19 cellular contexts compared by ENCODE assay signal in genomic region chr17:50022463-50023130, GRCh38. TPM values are rescaled to one million over a fixed set of nuclear protein-coding genes. Genes with fewer than 3 reads are reported as not detected.
"Had no signal": no experiment of that assay in that cellular context is flagged by ENCODE, and none has a peak within 500 bp of the region (broad histone marks: within the 10 kb centered on the region; RNA-seq: fewer than 3 reads in every experiment).

No MANE protein-coding gene starts in this region.

- H3K4me3 ChIP-seq: coronary artery, esophagus squamous epithelium, lung, psoas muscle, sigmoid colon, SK-N-MC, stomach, testis had no signal

- H3K4me1 ChIP-seq: testis had no signal

- DNase-seq: activated CD4-positive, alpha-beta T cell treated with anti-CD3 and anti-CD28 coated beads for 1 hour; activated CD4-positive, alpha-beta T cell treated with anti-CD3 and anti-CD28 coated beads, Interleukin-2, amount 50 U/mL, for 4 hours; activated naive CD4-positive, alpha-beta T cell treated with anti-CD3 and anti-CD28 coated beads, Interleukin-2, amount 50 U/mL, for 16 hours; activated T-cell treated with anti-CD3 and anti-CD28 coated beads, Interleukin-2, amount 50 U/mL, for 24 hours; caudate nucleus; esophagus squamous epithelium; foreskin fibroblast; naive thymus-derived CD8-positive, alpha-beta T cell; psoas muscle; sigmoid colon; stimulated activated CD4-positive, alpha-beta T cell treated with anti-CD3 and anti-CD28 coated beads, Interleukin-1b, Interleukin-23, amount 100 ng/mL, for 48 hours; stomach; T-helper 1 cell; T1000; testis had no signal

- ATAC-seq: naive thymus-derived CD8-positive, alpha-beta T cell; psoas muscle had no signal

- H3K27me3 ChIP-seq: sigmoid colon, testis had no signal

- H3K4me3 Mint-ChIP-seq: activated T-cell treated with anti-CD3 and anti-CD28 coated beads, Interleukin-2, amount 50 U/mL, for 24 hours; naive thymus-derived CD8-positive, alpha-beta T cell had no signal

- H3K36me3 Mint-ChIP-seq: naive thymus-derived CD8-positive, alpha-beta T cell had no signal

- H3K27ac Mint-ChIP-seq: activated T-cell treated with anti-CD3 and anti-CD28 coated beads, Interleukin-2, amount 50 U/mL, for 24 hours; naive thymus-derived CD8-positive, alpha-beta T cell had no signal

- H3K9me3 Mint-ChIP-seq: activated T-cell treated with anti-CD3 and anti-CD28 coated beads, Interleukin-2, amount 50 U/mL, for 24 hours; naive thymus-derived CD8-positive, alpha-beta T cell had no signal

- H3K36me3 ChIP-seq: esophagus squamous epithelium, sigmoid colon, stomach had no signal

- H3K27ac ChIP-seq: coronary artery, esophagus squamous epithelium, psoas muscle, sigmoid colon, SK-N-MC, stomach, testis had no signal

- H3K9me3 ChIP-seq: esophagus squamous epithelium, psoas muscle, sigmoid colon, stomach, testis had no signal

RNA-seq across cellular contexts. Expression of gene DLX3, which starts 27.6 kb away (rescaled TPM):
- total RNA-seq: mononuclear cell, psoas muscle, stomach had no signal

RNA-seq across cellular contexts. Expression of gene DLX4, which starts 53.6 kb away (rescaled TPM):
- total RNA-seq: psoas muscle, sigmoid colon, stomach had no signal
- polyA plus RNA-seq: psoas muscle had no signal
